Comparison of ENCODE assay signal across 11 cellular contexts in genomic region chr7:30468041-30468440, GRCh38. TPM values are rescaled to one million over a fixed set of nuclear protein-coding genes. Genes with fewer than 3 reads are reported as not detected.
DNase-seq lines count a peak whose midpoint lies in the region; ATAC-seq and TF ChIP-seq lines count a peak whose summit lies in the region.
"Had no signal": no experiment of that assay in that cellular context is flagged by ENCODE, and none has a peak within 500 bp of the region (broad histone marks: within the 10 kb centered on the region; RNA-seq: fewer than 3 reads in every experiment).

No MANE protein-coding gene starts in this region.

- H3K9me3 Mint-ChIP-seq in osteocyte (ENCODE audit: unreplicated experiment): no peaks in the 10 kb centered on the region

- peaks cover 6% of the 10 kb centered on the region for H3K36me3 Mint-ChIP-seq in osteocyte (ENCODE audit: unreplicated experiment)

- H3K4me1 Mint-ChIP-seq in osteocyte (ENCODE audit: unreplicated experiment): peaks cover 71% of the 10 kb centered on the region

- CTCF ChIA-PET in HEK293T (lab: Yijun Ruan, JAX): no interaction called here

- DNase-seq in AML-193 (lab: John Stamatoyannopoulos, UW) (peak; percentile 42 to 69), MV-4-11 (lab: John Stamatoyannopoulos, UW) (peak; percentile 67), caudate nucleus (lab: John Stamatoyannopoulos, UW) (no peak), osteocyte (ENCODE audit: extremely low spot score, unreplicated experiment) (no peak), HEK293T (ENCODE audit: extremely low spot score) (no peak), NCI-H524 (lab: John Stamatoyannopoulos, UW) (no peak)
- DNase-seq: NCI-H2227 treated with DMSO at 0.1 percent for 48 hours, small intestine had no signal

- H3K27ac ChIP-seq in caudate nucleus (ENCODE audit: low read depth, low read length): peak overlapping the region; percentile 39
- H3K27ac ChIP-seq: C4-2B had no signal

- ATAC-seq in HG03159 (IDR thresholded peaks at IDR 0.05; ENCODE audit: unreplicated experiment): no peak
- no peak for ATAC-seq in HG02763 (IDR thresholded peaks at IDR 0.05; ENCODE audit: unreplicated experiment)

- H3K27ac Mint-ChIP-seq in osteocyte (ENCODE audit: unreplicated experiment): peak overlapping the region; percentile 91

- POLR2A ChIA-PET in HEK293T (lab: Yijun Ruan, JAX): interaction anchor here (3.1 kb wide), 1 partner anchor 11 kb away, joined by 18 read pairs; the partner anchor contains the start of gene NOD1

- no peak overlapping the region for H3K4me3 Mint-ChIP-seq in osteocyte (ENCODE audit: unreplicated experiment)

- no peaks in the 10 kb centered on the region for H3K27me3 Mint-ChIP-seq in osteocyte (ENCODE audit: unreplicated experiment)

- no peak for TF ChIP-seq CTCF in osteocyte (IDR thresholded peaks at IDR 0.05)

TF ChIP-seq in HEK293T, 16 proteins besides CTCF, POLR2A, EP300 and RAD21:
- TF ChIP-seq FOXM1 (IDR thresholded peaks at IDR 0.05; ENCODE audit: borderline replicate concordance) (no peak), BHLHE40 (IDR thresholded peaks at IDR 0.05; ENCODE audit: borderline replicate concordance) (no peak), FOXA1 (IDR thresholded peaks at IDR 0.05) (no peak), HDGF (IDR thresholded peaks at IDR 0.05; ENCODE audit: borderline replicate concordance) (no peak), LEF1 (IDR thresholded peaks at IDR 0.05; ENCODE audit: borderline replicate concordance) (no peak), SUZ12 (IDR thresholded peaks at IDR 0.05) (no peak), NFRKB (IDR thresholded peaks at IDR 0.05) (no peak), ELF4 (IDR thresholded peaks at IDR 0.05) (no peak), ARNT (IDR thresholded peaks at IDR 0.05) (no peak), CTBP1 (IDR thresholded peaks at IDR 0.05; ENCODE audit: borderline replicate concordance) (no peak), TARDBP (IDR thresholded peaks at IDR 0.05) (no peak), PKNOX1 (IDR thresholded peaks at IDR 0.05) (no peak), ZNF384 (IDR thresholded peaks at IDR 0.05) (no peak), FOXK2 (IDR thresholded peaks at IDR 0.05) (no peak)
TF ChIP-seq in HEK293T: peak in this region for 0.

RNA-seq across cellular contexts. Expression of gene NOD1, which starts 10.5 kb away (rescaled TPM):
- 7.2 and 8.9 TPM in 2 replicates for total RNA-seq in osteocyte

RNA-seq across cellular contexts. Expression of gene GGCT, which starts 36.6 kb away (rescaled TPM):
- 24.2 and 26.7 TPM in 2 replicates for total RNA-seq in osteocyte

Comparison
In these comparisons a context has a peak if more than half of its experiments do, and no peak if none do; other contexts are left out.
1. DNase-seq: peak in AML-193 (2 of 2) and MV-4-11 (single experiment); none in caudate nucleus (0 of 61), osteocyte (single experiment), HEK293T (single experiment) and NCI-H524 (0 of 2).